Comparison of ENCODE assay signal across 11 cellular contexts in the genomic region with DNA sequence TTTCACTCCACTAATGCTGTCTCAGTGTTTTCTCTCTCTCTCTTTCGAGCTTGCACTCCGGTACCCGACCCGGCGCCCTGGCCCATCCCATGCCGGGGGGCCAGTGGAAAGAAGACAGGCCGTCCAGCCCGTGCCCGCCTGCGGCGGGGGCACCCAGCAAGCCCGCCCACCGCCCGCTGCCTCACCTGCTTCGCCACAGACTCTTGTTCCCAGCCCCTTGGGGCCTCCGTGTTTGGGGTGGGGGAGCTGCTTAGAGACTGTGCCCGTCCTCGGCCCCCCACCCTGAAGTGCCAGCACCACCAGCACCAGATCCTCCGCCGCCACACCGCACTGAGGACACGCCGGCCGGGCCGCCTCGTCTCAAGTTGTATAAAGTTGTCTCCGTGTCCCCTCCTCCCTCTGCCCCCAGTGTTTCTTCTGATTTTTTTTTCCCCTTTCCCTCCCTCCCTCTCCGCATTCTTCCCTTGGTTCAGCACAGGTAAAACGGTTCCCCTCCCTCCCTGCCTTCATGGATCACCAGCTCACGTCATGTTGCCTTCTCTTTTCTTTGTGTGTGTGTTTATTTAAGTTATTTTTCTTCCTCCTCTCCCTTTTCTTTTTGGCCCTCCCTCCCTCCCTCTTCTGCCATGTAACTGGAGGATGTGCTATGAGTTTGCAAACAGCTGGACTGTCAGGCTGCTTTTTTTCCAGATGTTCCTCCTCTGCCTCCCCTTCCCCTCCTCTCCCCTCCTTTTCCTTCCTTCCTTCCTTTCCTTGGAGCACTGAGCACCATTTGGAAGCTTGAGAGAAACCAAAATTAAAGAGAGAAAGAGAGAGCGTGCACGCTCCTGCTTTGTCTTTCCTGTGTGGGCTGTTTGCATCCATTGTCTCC. TPM values are rescaled to one million over a fixed set of nuclear protein-coding genes. Genes with fewer than 3 reads are reported as not detected.
DNase-seq lines count a peak whose midpoint lies in the region; ATAC-seq and TF ChIP-seq lines count a peak whose summit lies in the region.
"Had no signal": no experiment of that assay in that cellular context is flagged by ENCODE, and none has a peak within 500 bp of the region (broad histone marks: within the 10 kb centered on the region; RNA-seq: fewer than 3 reads in every experiment).

No MANE protein-coding gene starts in this region.

- POLR2A ChIA-PET in activated B cell treated with CpG ODN at 0.5 μM for 24 hours (lab: Charles Lee) = interaction anchor here (0.7 to 3.4 kb wide), 5 partner anchors 10 to 155 kb away, joined by 3 to 78 read pairs (median 4); partner anchors contain the start of gene LENG8

- peak overlapping the region; percentile 77 for H3K4me3 Mint-ChIP-seq in activated T-cell treated with anti-CD3 and anti-CD28 coated beads, Interleukin-2, amount 50 U/mL, for 24 hours
- H3K4me3 Mint-ChIP-seq in activated B cell treated with CpG ODN at 0.5 μM for 24 hours = peak overlapping the region; percentile 32
- H3K4me3 Mint-ChIP-seq in stimulated activated naive CD8-positive, alpha-beta T cell treated with anti-CD3 and anti-CD28 coated beads, Interleukin-15, amount 100 ng/mL, for 72 hours = peak overlapping the region; percentile 74 to 87

- peaks cover 68% of the 10 kb centered on the region for H3K36me3 Mint-ChIP-seq in activated T-cell treated with anti-CD3 and anti-CD28 coated beads, Interleukin-2, amount 50 U/mL, for 24 hours (ENCODE audit: low read depth)
- H3K36me3 Mint-ChIP-seq in activated B cell treated with CpG ODN at 0.5 μM for 24 hours (ENCODE audit: low read depth) = peaks cover 61% of the 10 kb centered on the region

- DNase-seq in activated T-cell treated with anti-CD3 and anti-CD28 coated beads, Interleukin-2, amount 50 U/mL, for 24 hours = no peak
- DNase-seq in activated T-cell treated with anti-CD3 and anti-CD28 coated beads, Interleukin-2, amount 50 U/mL, for 48 hours = no peak
- DNase-seq in activated B cell treated with CpG ODN at 0.5 μM for 24 hours = no peak
- DNase-seq in right cardiac atrium = peak; percentile 34 to 72 (median 65)
- no peak for DNase-seq in stimulated activated naive CD8-positive, alpha-beta T cell treated with anti-CD3 and anti-CD28 coated beads, Interleukin-15, amount 100 ng/mL, for 72 hours
- no peak for DNase-seq in head of caudate nucleus
- no peak for DNase-seq in Ammon's horn (ENCODE audit: low spot score)
- DNase-seq: C1 segment of cervical spinal cord, NCI-H1436 had no signal

- intact Hi-C loops in activated B cell treated with CpG ODN at 0.5 μM for 24 hours (cut with micrococcal nuclease) (loop anchor here (5.0 to 10.0 kb wide), 3 partner anchors 156 to 1183 kb away; partner anchors contain the start of genes CCDC106, PPP6R1, ZNF580 and ZNF581), right cardiac atrium (cut with DNase I) (no loop called here), head of caudate nucleus (cut with DNase I) (no loop called here)

- H3K4me1 ChIP-seq in right cardiac atrium (ENCODE audit: control insufficient read depth, insufficient read depth, low read length) = peaks cover 6% of the 10 kb centered on the region

- ATAC-seq in activated B cell treated with CpG ODN at 0.5 μM for 24 hours (ENCODE audit: low read depth) (no peak), right cardiac atrium (no peak), GM21367 (IDR thresholded peaks at IDR 0.05; ENCODE audit: unreplicated experiment) (no peak)
- no peak for ATAC-seq in stimulated activated naive CD8-positive, alpha-beta T cell treated with anti-CD3 and anti-CD28 coated beads, Interleukin-15, amount 100 ng/mL, for 72 hours

- H3K9me3 Mint-ChIP-seq in activated T-cell treated with anti-CD3 and anti-CD28 coated beads, Interleukin-2, amount 50 U/mL, for 24 hours = no peaks in the 10 kb centered on the region
- H3K9me3 Mint-ChIP-seq in activated B cell treated with CpG ODN at 0.5 μM for 24 hours = no peaks in the 10 kb centered on the region
- H3K9me3 Mint-ChIP-seq in stimulated activated naive CD8-positive, alpha-beta T cell treated with anti-CD3 and anti-CD28 coated beads, Interleukin-15, amount 100 ng/mL, for 72 hours = no peaks in the 10 kb centered on the region

- TF ChIP-seq CTCF in activated B cell treated with CpG ODN at 0.5 μM for 24 hours (IDR thresholded peaks at IDR 0.05) = no peak

- CTCF ChIA-PET in activated B cell treated with CpG ODN at 0.5 μM for 24 hours (lab: Charles Lee) = no interaction called here

- no peaks in the 10 kb centered on the region for H3K9me3 ChIP-seq in right cardiac atrium (ENCODE audit: control insufficient read depth, low read length)

- WGBS in right cardiac atrium = 67% methylated on average over 32 of the region's 32 CpGs

- H3K27me3 Mint-ChIP-seq in activated T-cell treated with anti-CD3 and anti-CD28 coated beads, Interleukin-2, amount 50 U/mL, for 24 hours = peaks cover 11% of the 10 kb centered on the region
- H3K27me3 Mint-ChIP-seq in activated B cell treated with CpG ODN at 0.5 μM for 24 hours = no peaks in the 10 kb centered on the region
- H3K27me3 Mint-ChIP-seq in stimulated activated naive CD8-positive, alpha-beta T cell treated with anti-CD3 and anti-CD28 coated beads, Interleukin-15, amount 100 ng/mL, for 72 hours = peaks cover 8% of the 10 kb centered on the region

- H3K4me1 Mint-ChIP-seq in activated T-cell treated with anti-CD3 and anti-CD28 coated beads, Interleukin-2, amount 50 U/mL, for 24 hours (ENCODE audit: low read depth) = peaks cover 39% of the 10 kb centered on the region
- H3K4me1 Mint-ChIP-seq in activated B cell treated with CpG ODN at 0.5 μM for 24 hours = peaks cover 30% of the 10 kb centered on the region
- peaks cover 55% of the 10 kb centered on the region for H3K4me1 Mint-ChIP-seq in stimulated activated naive CD8-positive, alpha-beta T cell treated with anti-CD3 and anti-CD28 coated beads, Interleukin-15, amount 100 ng/mL, for 72 hours

- H3K4me3 ChIP-seq in right cardiac atrium (ENCODE audit: low read length) = no peak overlapping the region

- H3K27ac Mint-ChIP-seq in activated T-cell treated with anti-CD3 and anti-CD28 coated beads, Interleukin-2, amount 50 U/mL, for 24 hours = peak overlapping the region; percentile 82
- peak overlapping the region; percentile 11 for H3K27ac Mint-ChIP-seq in activated B cell treated with CpG ODN at 0.5 μM for 24 hours
- peak overlapping the region in 1 of 2 donors; percentile 67 for H3K27ac Mint-ChIP-seq in stimulated activated naive CD8-positive, alpha-beta T cell treated with anti-CD3 and anti-CD28 coated beads, Interleukin-15, amount 100 ng/mL, for 72 hours

- H3K27ac ChIP-seq in right cardiac atrium (ENCODE audit: low read length) = no peak overlapping the region

- H3K27me3 ChIP-seq in right cardiac atrium (ENCODE audit: control insufficient read depth, insufficient read depth) = no peaks in the 10 kb centered on the region

RNA-seq across cellular contexts. Expression of gene LENG9, which starts 2.1 kb away (rescaled TPM):
- total RNA-seq in activated B cell treated with CpG ODN at 0.5 μM for 24 hours (6.3 and 8.5 TPM in 2 replicates), right cardiac atrium (1 to 10 TPM; 2.1 to 4.1 (median 2.7) TPM)
- 2.3 TPM for polyA plus RNA-seq in right cardiac atrium

RNA-seq across cellular contexts. Expression of gene CDC42EP5, which starts 11.7 kb away (rescaled TPM):
- total RNA-seq in activated B cell treated with CpG ODN at 0.5 μM for 24 hours (not detected in 2 replicates), right cardiac atrium (10 to 100 TPM; 10.4 to 22.5 (median 12.8) TPM)
- 10.8 TPM for polyA plus RNA-seq in right cardiac atrium

RNA-seq across cellular contexts. Expression of gene LENG8, which starts 12.4 kb away (rescaled TPM):
- total RNA-seq in activated B cell treated with CpG ODN at 0.5 μM for 24 hours (296 and 363 TPM in 2 replicates), right cardiac atrium (10 to 100 TPM; 66.2 to 87.4 (median 71.4) TPM)
- 77.5 TPM for polyA plus RNA-seq in right cardiac atrium

RNA-seq across cellular contexts. Expression of gene LAIR2, which starts 41.2 kb away (rescaled TPM):
- total RNA-seq in activated B cell treated with CpG ODN at 0.5 μM for 24 hours = not detected in 2 replicates
- not detected for total RNA-seq in right cardiac atrium
- polyA plus RNA-seq in right cardiac atrium = not detected
- total RNA-seq: lung microvascular endothelial cell had no signal

RNA-seq across cellular contexts. Expression of gene TTYH1, which starts 46.2 kb away (rescaled TPM):
- total RNA-seq in activated B cell treated with CpG ODN at 0.5 μM for 24 hours (not detected in 2 replicates), right cardiac atrium (1 to 10 TPM; 2.4 to 3.0 (median 2.9) TPM)
- polyA plus RNA-seq in right cardiac atrium = 3.6 TPM
- total RNA-seq: lung microvascular endothelial cell had no signal

Comparison
In these comparisons a context has a peak if more than half of its experiments do, and no peak if none do; other contexts are left out.
1. DNase-seq: peak in right cardiac atrium (3 of 3); none in activated T-cell treated with anti-CD3 and anti-CD28 coated beads, Interleukin-2, amount 50 U/mL, for 24 hours (single experiment), activated T-cell treated with anti-CD3 and anti-CD28 coated beads, Interleukin-2, amount 50 U/mL, for 48 hours (0 of 2), activated B cell treated with CpG ODN at 0.5 μM for 24 hours (single experiment), stimulated activated naive CD8-positive, alpha-beta T cell treated with anti-CD3 and anti-CD28 coated beads, Interleukin-15, amount 100 ng/mL, for 72 hours (0 of 2), head of caudate nucleus (0 of 42) and Ammon's horn (single experiment).
2. RNA of gene CDC42EP5, which starts 11.7 kb away (total RNA-seq): 10.4 to 22.5 TPM in right cardiac atrium; not detected in activated B cell treated with CpG ODN at 0.5 μM for 24 hours; every median in the first group is over 10 times any median in the second.
3. Peak in every context shown above with its lines, with median percentiles within 50 percentile points of each other: H3K4me3 Mint-ChIP-seq.